In the genomic region with DNA sequence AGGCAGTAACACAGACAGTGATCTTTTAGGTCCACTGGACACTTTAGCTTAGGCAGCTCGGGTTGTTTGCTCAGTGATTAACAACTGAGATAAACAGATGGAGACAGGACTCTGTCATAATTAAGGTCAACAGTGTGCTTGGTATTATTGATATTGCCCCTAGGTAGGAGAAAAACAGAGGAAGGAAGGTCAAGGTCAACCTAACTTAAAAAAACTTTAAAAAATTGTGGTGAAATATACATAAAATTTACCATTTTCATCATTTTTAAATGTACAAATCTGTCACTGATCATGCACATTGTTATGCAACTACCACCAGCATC, we compare ENCODE assay signal across 10 cellular contexts. TPM values are rescaled to one million over a fixed set of nuclear protein-coding genes. Genes with fewer than 3 reads are reported as not detected.
DNase-seq lines count a peak whose midpoint lies in the region; ATAC-seq and TF ChIP-seq lines count a peak whose summit lies in the region.
"Had no signal": no experiment of that assay in that cellular context is flagged by ENCODE, and none has a peak within 500 bp of the region (broad histone marks: within the 10 kb centered on the region; RNA-seq: fewer than 3 reads in every experiment).

No MANE protein-coding gene starts in this region.

- H3K4me1 Mint-ChIP-seq in activated CD8-positive, alpha-beta memory T cell treated with anti-CD3 and anti-CD28 coated beads, Interleukin-2, amount 10 ng/mL, durations not matched to agents 7 days and 5 days = peaks cover 35% of the 10 kb centered on the region
- H3K4me1 Mint-ChIP-seq in endothelial cell (ENCODE audit: unreplicated experiment) = peaks cover 23% of the 10 kb centered on the region

- peaks cover 29% of the 10 kb centered on the region for H3K4me1 ChIP-seq in skeletal muscle satellite cell (ENCODE audit: control insufficient read depth, insufficient read depth, low read length)

- H3K27ac Mint-ChIP-seq in activated CD8-positive, alpha-beta memory T cell treated with anti-CD3 and anti-CD28 coated beads, Interleukin-2, amount 10 ng/mL, durations not matched to agents 7 days and 5 days = peak overlapping the region; percentile 47
- peak overlapping the region; percentile 45 for H3K27ac Mint-ChIP-seq in endothelial cell (ENCODE audit: unreplicated experiment)

- peaks cover 16% of the 10 kb centered on the region for H3K36me3 Mint-ChIP-seq in activated CD8-positive, alpha-beta memory T cell treated with anti-CD3 and anti-CD28 coated beads, Interleukin-2, amount 10 ng/mL, durations not matched to agents 7 days and 5 days
- no peaks in the 10 kb centered on the region for H3K36me3 Mint-ChIP-seq in endothelial cell (ENCODE audit: low read depth, unreplicated experiment)

- DNase-seq in activated CD8-positive, alpha-beta memory T cell treated with anti-CD3 and anti-CD28 coated beads, Interleukin-2, amount 10 ng/mL, durations not matched to agents 7 days and 5 days = no peak
- no peak for DNase-seq in activated CD8-positive, alpha-beta memory T cell treated with anti-CD3 and anti-CD28 coated beads for 24 hours
- peak; percentile 77 for DNase-seq in NCI-H82 (lab: John Stamatoyannopoulos, UW)
- DNase-seq in endothelial cell (ENCODE audit: low spot score) = no peak
- DNase-seq in KG1 (lab: John Stamatoyannopoulos, UW) = no peak
- DNase-seq in NCI-H1092 treated with DMSO at 0.1 percent for 48 hours (lab: John Stamatoyannopoulos, UW) = no peak
- DNase-seq in H7 = no peak
- DNase-seq: activated CD4-positive, alpha-beta T cell treated with anti-CD3 and anti-CD28 coated beads for 4 hours; NCI-H2227 treated with DMSO at 0.1 percent for 48 hours had no signal

- TF ChIP-seq CTCF in endothelial cell (IDR thresholded peaks at IDR 0.05; ENCODE audit: unreplicated experiment) = no peak

- H3K27me3 Mint-ChIP-seq in activated CD8-positive, alpha-beta memory T cell treated with anti-CD3 and anti-CD28 coated beads, Interleukin-2, amount 10 ng/mL, durations not matched to agents 7 days and 5 days = no peaks in the 10 kb centered on the region
- H3K27me3 Mint-ChIP-seq in endothelial cell (ENCODE audit: unreplicated experiment) = peaks cover 2% of the 10 kb centered on the region

- peak overlapping the region; percentile 39 for H3K4me2 ChIP-seq in skeletal muscle satellite cell (ENCODE audit: low read length)

- no peak for ATAC-seq in activated CD8-positive, alpha-beta memory T cell treated with anti-CD3 and anti-CD28 coated beads, Interleukin-2, amount 10 ng/mL, durations not matched to agents 7 days and 5 days

- H3K4me3 ChIP-seq in skeletal muscle satellite cell (ENCODE audit: low read length) (no peak overlapping the region), H7 (ENCODE audit: insufficient read depth, low read depth, low read length) (no peak overlapping the region)

- H3K4me3 Mint-ChIP-seq in activated CD8-positive, alpha-beta memory T cell treated with anti-CD3 and anti-CD28 coated beads, Interleukin-2, amount 10 ng/mL, durations not matched to agents 7 days and 5 days = no peak overlapping the region
- H3K4me3 Mint-ChIP-seq in endothelial cell (ENCODE audit: unreplicated experiment) = no peak overlapping the region

- no peaks in the 10 kb centered on the region for H3K9me3 ChIP-seq in skeletal muscle satellite cell (replicated peaks; ENCODE audit: low read length)

- H3K36me3 ChIP-seq in skeletal muscle satellite cell (ENCODE audit: insufficient read depth, low read length) (no peaks in the 10 kb centered on the region), H7 (replicated peaks; ENCODE audit: control insufficient read depth, insufficient read depth, low read length) (peaks cover 1% of the 10 kb centered on the region; the same call in 1 of the 2 replicates)

- H3K9me3 Mint-ChIP-seq in activated CD8-positive, alpha-beta memory T cell treated with anti-CD3 and anti-CD28 coated beads, Interleukin-2, amount 10 ng/mL, durations not matched to agents 7 days and 5 days (ENCODE audit: low read depth) = no peaks in the 10 kb centered on the region
- no peaks in the 10 kb centered on the region for H3K9me3 Mint-ChIP-seq in endothelial cell (ENCODE audit: unreplicated experiment)

- CTCF ChIA-PET in activated CD8-positive, alpha-beta memory T cell treated with anti-CD3 and anti-CD28 coated beads, Interleukin-2, amount 10 ng/mL, durations not matched to agents 7 days and 5 days (lab: Charles Lee) = no interaction called here

- H3K9ac ChIP-seq in skeletal muscle satellite cell (ENCODE audit: low read depth, low read length) = peak overlapping the region; percentile 1

- H3K27me3 ChIP-seq in skeletal muscle satellite cell (ENCODE audit: control insufficient read depth, insufficient read depth, low read length) (no peaks in the 10 kb centered on the region), H7 (ENCODE audit: control insufficient read depth, insufficient read depth, low read length) (no peaks in the 10 kb centered on the region)

RNA-seq across cellular contexts. Expression of gene HSPA4, which starts 2.1 kb away (rescaled TPM):
- total RNA-seq in activated CD8-positive, alpha-beta memory T cell treated with anti-CD3 and anti-CD28 coated beads, Interleukin-2, amount 10 ng/mL, durations not matched to agents 7 days and 5 days = 100 to 1,000 TPM; 105 to 169 TPM
- total RNA-seq in endothelial cell (ENCODE audit: unreplicated experiment) = 162 TPM
- 121 and 159 TPM in 2 replicates for total RNA-seq in skeletal muscle satellite cell (2012; rRNA removed)
- 187 and 225 TPM in 2 replicates for total RNA-seq in H7 (2014; rRNA removed; shearing (Covaris generic))

RNA-seq across cellular contexts. Expression of gene ZCCHC10, which starts 23.3 kb away (rescaled TPM):
- total RNA-seq in activated CD8-positive, alpha-beta memory T cell treated with anti-CD3 and anti-CD28 coated beads, Interleukin-2, amount 10 ng/mL, durations not matched to agents 7 days and 5 days = 10 to 100 TPM; 24.7 to 32.0 TPM
- total RNA-seq in endothelial cell (ENCODE audit: unreplicated experiment) = 33.0 TPM
- 9.0 and 10.4 TPM in 2 replicates for total RNA-seq in skeletal muscle satellite cell (2012; rRNA removed)
- 22.3 and 24.0 TPM in 2 replicates for total RNA-seq in H7 (2014; rRNA removed; shearing (Covaris generic))
